ENCODE assay signal across 1 cellular context in the genomic region with DNA sequence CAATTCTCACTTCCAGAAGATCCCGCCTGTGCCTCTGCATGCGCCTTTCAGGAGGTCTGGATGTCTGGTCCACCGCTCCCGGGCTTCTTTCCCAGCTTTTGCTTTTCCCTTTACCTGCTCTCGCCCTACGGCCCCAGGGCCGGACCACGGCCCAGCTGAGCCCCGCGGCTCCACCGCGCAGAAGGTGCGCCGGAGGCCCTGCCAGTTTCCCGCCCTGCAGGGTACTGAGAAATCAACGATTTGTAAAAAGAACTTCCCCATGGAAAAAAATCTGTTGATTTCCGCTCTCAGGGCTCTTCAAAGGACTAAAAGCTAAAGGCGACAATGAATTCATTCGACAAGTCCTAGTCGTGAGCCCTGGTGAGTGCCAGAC.
TF ChIP-seq lines count a peak whose summit lies in the region.

No MANE protein-coding gene starts in this region.

TF ChIP-seq in IMR-90, 13 proteins besides CTCF, POLR2A, EP300 and RAD21 (continued from another document):
- no peak for TF ChIP-seq FOS (IDR thresholded peaks at IDR 0.05; ENCODE audit: low read depth, low read length)
- TF ChIP-seq MXI1 (IDR thresholded peaks at IDR 0.05; ENCODE audit: borderline replicate concordance, low read depth, low read length) = no peak
- no peak for TF ChIP-seq SMC3 (IDR thresholded peaks at IDR 0.05; ENCODE audit: low read depth, low read length)
